16 cellular contexts compared by ENCODE assay signal in the genomic region with DNA sequence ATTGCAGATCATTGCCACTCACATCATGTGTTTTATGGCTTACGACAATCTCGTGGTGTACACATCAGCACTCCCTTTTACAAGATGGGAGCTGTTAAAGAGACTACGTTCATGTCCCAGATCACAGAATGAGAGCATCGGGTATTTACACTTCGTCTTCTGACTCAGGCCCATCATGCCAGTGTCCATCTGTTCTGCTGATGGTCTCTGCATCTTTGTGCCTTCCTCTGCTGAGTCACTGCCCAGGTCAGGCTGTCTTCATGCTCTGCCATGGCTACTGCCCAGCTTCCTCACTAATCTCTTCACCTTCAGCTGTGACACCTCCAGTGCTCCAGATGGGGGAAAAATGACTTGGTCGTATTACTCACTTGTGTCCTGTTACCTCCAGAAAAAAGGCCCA.
"Had no signal": no experiment of that assay in that cellular context is flagged by ENCODE, and none has a peak within 500 bp of the region (broad histone marks: within the 10 kb centered on the region; RNA-seq: fewer than 3 reads in every experiment).

No MANE protein-coding gene starts in this region.

- H3K27me3 ChIP-seq: esophagus squamous epithelium, ovary, tibial artery, uterus had no signal

- H3K27ac ChIP-seq: esophagus squamous epithelium, ovary, tibial artery, uterus had no signal

- H3K4me1 ChIP-seq: esophagus squamous epithelium, tibial artery, uterus had no signal

- H3K36me3 ChIP-seq: esophagus squamous epithelium, ovary, tibial artery, uterus had no signal

- ATAC-seq: activated CD4-positive, CD25-positive, alpha-beta regulatory T cell treated with anti-CD3 and anti-CD28 coated beads, Interleukin-2, amount 50 U/mL, for 24 hours had no signal

- H3K36me3 Mint-ChIP-seq: brain had no signal

- H3K9me3 ChIP-seq: esophagus squamous epithelium, ovary, tibial artery, uterus had no signal

- H3K4me3 ChIP-seq: esophagus squamous epithelium, ovary, tibial artery, uterus had no signal

- H3K4me3 Mint-ChIP-seq: brain had no signal

- DNase-seq: activated T-cell treated with anti-CD3 and anti-CD28 coated beads for 4 hours; central memory CD4-positive, alpha-beta T cell; cortex of kidney; effector CD4-positive, alpha-beta T cell; esophagus squamous epithelium; foreskin fibroblast; hippocampal formation; mesendoderm; ovary; stimulated activated CD4-positive, alpha-beta T cell treated with anti-CD3 and anti-CD28 coated beads, Interleukin-12 subunit alpha, Interleukin-12 subunit beta, amount 100 ng/mL, for 4 hours; stimulated activated CD4-positive, alpha-beta T cell treated with anti-CD3 and anti-CD28 coated beads, Interleukin-2, amount 100 ng/mL, for 24 hours; SW 1271; tibial artery; uterus had no signal
